Comparison of ENCODE assay signal across 1 cellular context in genomic region chr3:125990253-125990970, GRCh38.
A peak's percentile ranks its signal among the peaks of the same experiment; 100 is the strongest.
TF ChIP-seq lines count a peak whose summit lies in the region.

No MANE protein-coding gene starts in this region.

TF ChIP-seq in K562, 482 proteins besides CTCF, POLR2A, EP300 and RAD21 (continued from another document):
- TF ChIP-seq ZBTB40 (IDR thresholded peaks at IDR 0.05) (peak; percentile 83), ZBTB40 (CRISPR knock-in tag; IDR thresholded peaks at IDR 0.05) (no peak), LEF1 (IDR thresholded peaks at IDR 0.05) (no peak), CXXC5 (CRISPR knock-in tag; IDR thresholded peaks at IDR 0.05) (peak; percentile 51), E2F6 (IDR thresholded peaks at IDR 0.05; ENCODE audit: borderline replicate concordance in 1 of 2, extremely low read depth in 1 of 2, insufficient read depth in 1 of 2, insufficient read length in 1 of 2, low read depth in 1 of 2, low read length in 1 of 2, poor library complexity in 1 of 2, severe bottlenecking in 1 of 2) (peak in 1 of 2 experiments; percentile 7), L3MBTL2 (IDR thresholded peaks at IDR 0.05) (no peak), PKNOX1 (IDR thresholded peaks at IDR 0.05) (no peak), PHF8 (IDR thresholded peaks at IDR 0.05; ENCODE audit: borderline replicate concordance, low read length) (peak; percentile 59; the same call in 1 of the 2 replicates), PHB2 (IDR thresholded peaks at IDR 0.05; ENCODE audit: low read depth) (no peak), GABPA (tag; conservative IDR thresholded peaks at IDR 0.05; ENCODE audit: low read depth) (peak; percentile 91), POLR2G (IDR thresholded peaks at IDR 0.05; ENCODE audit: low read depth, low read length) (peak; percentile 79), ZFX (CRISPR knock-in tag; IDR thresholded peaks at IDR 0.05) (peak; percentile 37; the same call in 1 of the 2 replicates), THAP7 (CRISPR knock-in tag; IDR thresholded peaks at IDR 0.05) (no peak), LCOR (CRISPR knock-in tag; IDR thresholded peaks at IDR 0.05) (no peak), RBBP5 (IDR thresholded peaks at IDR 0.05; ENCODE audit: borderline replicate concordance, insufficient read depth, low read length, poor library complexity, severe bottlenecking) (no peak), MAFF (IDR thresholded peaks at IDR 0.05; ENCODE audit: low read length) (no peak), CBFB (CRISPR knock-in tag; IDR thresholded peaks at IDR 0.05) (no peak), FOXM1 (IDR thresholded peaks at IDR 0.05; ENCODE audit: low read depth) (no peak), FOXM1 (CRISPR knock-in tag; IDR thresholded peaks at IDR 0.05; ENCODE audit: low read depth) (no peak), ERF (CRISPR knock-in tag; IDR thresholded peaks at IDR 0.05) (no peak), ELF4 (CRISPR knock-in tag; IDR thresholded peaks at IDR 0.05) (no peak), NR2C2 (CRISPR knock-in tag; IDR thresholded peaks at IDR 0.05) (no peak), NR2C2 (tag; IDR thresholded peaks at IDR 0.05) (peak; percentile 68; the same call in 1 of the 2 replicates), EGR1 (conservative IDR thresholded peaks at IDR 0.05) (0 out of 2 replicates have a peak, but pooled peaks have one; percentile 11), HCFC1 (IDR thresholded peaks at IDR 0.05; ENCODE audit: low read depth, low read length) (peak; percentile 25; the same call in 1 of the 2 replicates), POLR2H (tag; IDR thresholded peaks at IDR 0.05; ENCODE audit: low read depth) (peak; percentile 27; the same call in 1 of the 2 replicates), GABPB1 (CRISPR knock-in tag; IDR thresholded peaks at IDR 0.05) (peak; percentile 48; the same call in 1 of the 2 replicates), RBFOX2 (IDR thresholded peaks at IDR 0.05; ENCODE audit: low read depth, low read length) (peak; percentile 69), ZC3H11A (IDR thresholded peaks at IDR 0.05; ENCODE audit: low read depth, low read length) (no peak), ZNF717 (CRISPR knock-in tag; IDR thresholded peaks at IDR 0.05) (no peak), FOXP1 (CRISPR knock-in tag; IDR thresholded peaks at IDR 0.05) (no peak), ZNF551 (CRISPR knock-in tag; IDR thresholded peaks at IDR 0.05) (no peak), RBM14 (IDR thresholded peaks at IDR 0.05; ENCODE audit: borderline replicate concordance, insufficient read depth, low read depth, low read length) (no peak), TAF1 (IDR thresholded peaks at IDR 0.05; ENCODE audit: control insufficient read depth, extremely low read depth, insufficient read depth, low read length, severe bottlenecking) (peak; percentile 16), EZH2 (IDR thresholded peaks at IDR 0.05; ENCODE audit: borderline replicate concordance, low read depth, low read length) (no peak), ELF1 (tag; IDR thresholded peaks at IDR 0.05) (peak; percentile 28; the same call in 1 of the 2 replicates), ZNF449 (CRISPR knock-in tag; IDR thresholded peaks at IDR 0.05) (no peak), ZNF778 (CRISPR knock-in tag; IDR thresholded peaks at IDR 0.05) (no peak), ARID4B (CRISPR knock-in tag; IDR thresholded peaks at IDR 0.05) (no peak), CEBPG (CRISPR knock-in tag; IDR thresholded peaks at IDR 0.05) (no peak), CEBPG (tag; conservative IDR thresholded peaks at IDR 0.05 in 1 of 2, IDR thresholded peaks at IDR 0.05 in 1 of 2) (no peak)
TF ChIP-seq in K562: peak in this region for 16.
